Comparison of ENCODE assay signal across 8 cellular contexts in genomic region chr9:34126207-34127034, GRCh38. TPM values are rescaled to one million over a fixed set of nuclear protein-coding genes. Genes with fewer than 3 reads are reported as not detected.
A peak's percentile ranks its signal among the peaks of the same experiment; 100 is the strongest.
DNase-seq lines count a peak whose midpoint lies in the region; ATAC-seq and TF ChIP-seq lines count a peak whose summit lies in the region.

Gene DCAF12, minus strand, starts transcription at chr9:34126698. Its CDS starts 267 bp downstream, at chr9:34126431.

- H3K9ac ChIP-seq in rectal smooth muscle tissue (ENCODE audit: low read length), result peak within 1 kb of the TSS; percentile 85

- no peaks in the 10 kb centered on the region for H3K9me3 ChIP-seq in vagina

- ATAC-seq in GM18505 (IDR thresholded peaks at IDR 0.05; ENCODE audit: unreplicated experiment) (peak; percentile 79), HG02885 (IDR thresholded peaks at IDR 0.05; ENCODE audit: poor library complexity, unreplicated experiment) (peak; percentile 86)

- intact Hi-C loops in vagina (cut with DNase I), result loop anchor here (10.0 kb wide), 1 partner anchor 128 kb away; no protein-coding TSS in a partner anchor

- peaks cover 8% of the 10 kb centered on the region for H3K4me1 ChIP-seq in rectal smooth muscle tissue (ENCODE audit: control insufficient read depth, insufficient read depth, low read length)
- peaks cover 59% of the 10 kb centered on the region for H3K4me1 ChIP-seq in vagina

- peak within 1 kb of the TSS; percentile 99 for H3K4me3 ChIP-seq in astrocyte of the cerebellum (ENCODE audit: low read depth, low read length)
- peak within 1 kb of the TSS; percentile 95 for H3K4me3 ChIP-seq in rectal smooth muscle tissue (ENCODE audit: low read length)
- peak within 1 kb of the TSS; percentile 60 to 87 for H3K4me3 ChIP-seq in vagina

- H3K27me3 ChIP-seq in rectal smooth muscle tissue (ENCODE audit: control insufficient read depth, insufficient read depth, low read length), result no peaks in the 10 kb centered on the region
- H3K27me3 ChIP-seq in vagina, result no peaks in the 10 kb centered on the region

- TF ChIP-seq POLR2A in GM18505 (IDR thresholded peaks at IDR 0.05; ENCODE audit: borderline replicate concordance, extremely low read depth, insufficient read depth, insufficient read length), result peak; percentile 80
- TF ChIP-seq POLR2A in vagina (IDR thresholded peaks at IDR 0.05), result peak in 1 of 2 donors; percentile 35

- H3K36me3 ChIP-seq in rectal smooth muscle tissue (ENCODE audit: control insufficient read depth, insufficient read depth, low read length), result peaks cover 4% of the 10 kb centered on the region
- peaks cover 0 to 16% of the 10 kb centered on the region in 2 donors for H3K36me3 ChIP-seq in vagina

- DNase-seq in NCI-H1694 treated with DMSO at 0.1 percent for 48 hours (lab: John Stamatoyannopoulos, UW) (peak; percentile 82), T1000 (lab: John Stamatoyannopoulos, UW) (peak; percentile 61), astrocyte of the cerebellum (ENCODE audit: low read depth) (peak; percentile 77), hepatic stellate cell (ENCODE audit: low spot score) (peak; percentile 93), vagina (ENCODE audit: extremely low spot score in 2 of 2) (peak in 1 of 2 donors; percentile 91)

- TF ChIP-seq CTCF in astrocyte of the cerebellum (IDR thresholded peaks at IDR 0.05; ENCODE audit: low read depth, low read length, missing control alignments) (no peak), vagina (IDR thresholded peaks at IDR 0.05) (peak in 1 of 3 experiments; percentile 42)

- in situ Hi-C loops in astrocyte of the cerebellum (cut with HindIII; ENCODE audit: low sequenced_read_pairs), result no loop called here

- H3K27ac ChIP-seq in rectal smooth muscle tissue (ENCODE audit: low read depth, low read length) (peak within 1 kb of the TSS; percentile 92), vagina (peak within 1 kb of the TSS; percentile 91)

RNA-seq across cellular contexts. Expression of gene DCAF12, which starts in this region (rescaled TPM):
- total RNA-seq in vagina, result 31.2 TPM
